Comparison of ENCODE assay signal across 8 cellular contexts in genomic region chr10:28676297-28676967, GRCh38. TPM values are rescaled to one million over a fixed set of nuclear protein-coding genes. Genes with fewer than 3 reads are reported as not detected.
DNase-seq lines count a peak whose midpoint lies in the region; TF ChIP-seq lines count a peak whose summit lies in the region.

No MANE protein-coding gene starts in this region.

- H3K27me3 ChIP-seq in KMS-11 (ENCODE audit: insufficient read depth, low read depth) (peaks cover 2% of the 10 kb centered on the region; the same call in 1 of the 2 replicates), ascending aorta (no peaks in the 10 kb centered on the region)

- H3K9me3 ChIP-seq in ascending aorta (no peaks in the 10 kb centered on the region), iPS-18c (ENCODE audit: control insufficient read depth, insufficient read depth, low read length) (no peaks in the 10 kb centered on the region)

- no peaks in the 10 kb centered on the region for H3K36me3 ChIP-seq in KMS-11 (ENCODE audit: insufficient read depth)
- H3K36me3 ChIP-seq in ascending aorta = no peaks in the 10 kb centered on the region

- H3K4me1 ChIP-seq in KMS-11 (ENCODE audit: low read depth, poor library complexity, severe bottlenecking) = peaks cover 26% of the 10 kb centered on the region
- peaks cover 6% of the 10 kb centered on the region in 2 donors for H3K4me1 ChIP-seq in ascending aorta

- peak overlapping the region; percentile 79 for H2AFZ ChIP-seq in KMS-11 (ENCODE audit: low read depth)

- H3K27ac ChIP-seq in KMS-11 (no peak overlapping the region), ascending aorta (peak overlapping the region in 1 of 2 donors; percentile 57)

- H3K79me2 ChIP-seq in KMS-11 (ENCODE audit: insufficient read depth, low read depth) = peaks cover 23% of the 10 kb centered on the region; the same call in 1 of the 2 replicates

- no peak overlapping the region for H3K4me3 ChIP-seq in KMS-11 (IDR thresholded peaks at IDR 0.05; ENCODE audit: insufficient read depth, low read depth, low read length)
- peak overlapping the region; percentile 98 to 99 for H3K4me3 ChIP-seq in ascending aorta
- H3K4me3 ChIP-seq in iPS-18c (ENCODE audit: insufficient read depth, low read depth, low read length) = peak overlapping the region; percentile 82

- TF ChIP-seq CTCF in KMS-11 (conservative IDR thresholded peaks at IDR 0.05; ENCODE audit: low read depth, low read length) (no peak), ascending aorta (IDR thresholded peaks at IDR 0.05) (no peak)

- peak overlapping the region; percentile 51 for H3K4me2 ChIP-seq in KMS-11

- H3K9ac ChIP-seq in KMS-11 = peak overlapping the region; percentile 36; the same call in 1 of the 2 replicates

- DNase-seq in Daoy (ENCODE audit: low read depth) (peak; percentile 10), ascending aorta (ENCODE audit: low spot score in 2 of 2) (peak in 1 of 2 donors; percentile 70), NCI-H187 treated with DMSO at 0.1 percent for 48 hours (lab: John Stamatoyannopoulos, UW) (no peak), kidney glomerular epithelial cell (lab: John Stamatoyannopoulos, UW) (no peak), NCI-H1694 (lab: John Stamatoyannopoulos, UW) (no peak)
- DNase-seq in stimulated activated CD4-positive, alpha-beta T cell treated with anti-CD3 and anti-CD28 coated beads, Interleukin-4, amount 100 ng/mL, for 1 hour = peak; percentile 18

- peaks cover 3% of the 10 kb centered on the region; the same call in 1 of the 2 replicates for H4K20me1 ChIP-seq in KMS-11 (ENCODE audit: insufficient read depth)

- intact Hi-C loops in ascending aorta (cut with DNase I) = loop anchor here (2.0 to 5.0 kb wide), 4 partner anchors 131 to 452 kb away; no protein-coding TSS in a partner anchor

RNA-seq across cellular contexts. Expression of gene BAMBI, which starts 0.9 kb away (rescaled TPM):
- total RNA-seq in Daoy (2014; rRNA removed; shearing (Covaris generic)) = 31.5 and 39.2 TPM in 2 replicates
- total RNA-seq in ascending aorta = 16.3 TPM

Comparison
In these comparisons a context has a peak if more than half of its experiments do, and no peak if none do; other contexts are left out.
1. DNase-seq: peak in Daoy (single experiment) and stimulated activated CD4-positive, alpha-beta T cell treated with anti-CD3 and anti-CD28 coated beads, Interleukin-4, amount 100 ng/mL, for 1 hour (single experiment); none in NCI-H187 treated with DMSO at 0.1 percent for 48 hours (single experiment), kidney glomerular epithelial cell (single experiment) and NCI-H1694 (single experiment).